In the genomic region with DNA sequence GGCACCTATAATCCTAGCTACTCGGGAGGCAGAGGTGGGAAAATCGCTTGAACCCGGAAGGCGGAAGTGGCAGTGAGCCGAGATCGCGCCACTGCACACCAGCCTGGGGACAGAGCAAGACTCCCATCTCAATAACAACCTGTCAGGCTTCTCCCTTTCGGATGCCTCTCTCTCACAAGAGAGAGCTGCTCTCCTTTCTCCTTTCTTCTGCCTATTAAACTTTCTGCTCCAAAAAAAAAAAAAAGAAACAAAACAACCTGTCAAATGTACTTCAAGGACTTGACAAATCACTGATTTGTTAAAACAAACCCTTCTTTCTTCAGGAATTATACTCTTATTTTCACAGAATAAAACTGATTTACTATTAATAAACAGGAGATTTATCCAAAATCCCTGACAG, we compare ENCODE assay signal across 1 cellular context.
TF ChIP-seq lines count a peak whose summit lies in the region.

No MANE protein-coding gene starts in this region.

TF ChIP-seq in neural cell, 6 proteins besides CTCF, POLR2A, EP300 and RAD21:
- no peak for TF ChIP-seq TAF1 (IDR thresholded peaks at IDR 0.05; ENCODE audit: low read depth)
- TF ChIP-seq MXI1 (conservative IDR thresholded peaks at IDR 0.05; ENCODE audit: poor library complexity, severe bottlenecking) = no peak
- no peak for TF ChIP-seq SMC3 (conservative IDR thresholded peaks at IDR 0.05; ENCODE audit: poor library complexity)
- TF ChIP-seq POLR2AphosphoS5 (IDR thresholded peaks at IDR 0.05) = no peak
- TF ChIP-seq EZH2 (IDR thresholded peaks at IDR 0.05; ENCODE audit: borderline replicate concordance, insufficient read depth, low read length, poor library complexity, severe bottlenecking) = no peak
- TF ChIP-seq, protein P1, sequence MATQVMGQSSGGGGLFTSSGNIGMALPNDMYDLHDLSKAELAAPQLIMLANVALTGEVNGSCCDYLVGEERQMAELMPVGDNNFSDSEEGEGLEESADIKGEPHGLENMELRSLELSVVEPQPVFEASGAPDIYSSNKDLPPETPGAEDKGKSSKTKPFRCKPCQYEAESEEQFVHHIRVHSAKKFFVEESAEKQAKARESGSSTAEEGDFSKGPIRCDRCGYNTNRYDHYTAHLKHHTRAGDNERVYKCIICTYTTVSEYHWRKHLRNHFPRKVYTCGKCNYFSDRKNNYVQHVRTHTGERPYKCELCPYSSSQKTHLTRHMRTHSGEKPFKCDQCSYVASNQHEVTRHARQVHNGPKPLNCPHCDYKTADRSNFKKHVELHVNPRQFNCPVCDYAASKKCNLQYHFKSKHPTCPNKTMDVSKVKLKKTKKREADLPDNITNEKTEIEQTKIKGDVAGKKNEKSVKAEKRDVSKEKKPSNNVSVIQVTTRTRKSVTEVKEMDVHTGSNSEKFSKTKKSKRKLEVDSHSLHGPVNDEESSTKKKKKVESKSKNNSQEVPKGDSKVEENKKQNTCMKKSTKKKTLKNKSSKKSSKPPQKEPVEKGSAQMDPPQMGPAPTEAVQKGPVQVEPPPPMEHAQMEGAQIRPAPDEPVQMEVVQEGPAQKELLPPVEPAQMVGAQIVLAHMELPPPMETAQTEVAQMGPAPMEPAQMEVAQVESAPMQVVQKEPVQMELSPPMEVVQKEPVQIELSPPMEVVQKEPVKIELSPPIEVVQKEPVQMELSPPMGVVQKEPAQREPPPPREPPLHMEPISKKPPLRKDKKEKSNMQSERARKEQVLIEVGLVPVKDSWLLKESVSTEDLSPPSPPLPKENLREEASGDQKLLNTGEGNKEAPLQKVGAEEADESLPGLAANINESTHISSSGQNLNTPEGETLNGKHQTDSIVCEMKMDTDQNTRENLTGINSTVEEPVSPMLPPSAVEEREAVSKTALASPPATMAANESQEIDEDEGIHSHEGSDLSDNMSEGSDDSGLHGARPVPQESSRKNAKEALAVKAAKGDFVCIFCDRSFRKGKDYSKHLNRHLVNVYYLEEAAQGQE (IDR thresholded peaks at IDR 0.05; ENCODE audit: borderline replicate concordance) = no peak
